30 cellular contexts compared by ENCODE assay signal in genomic region chrX:16459008-16459407, GRCh38.
"Had no signal": no experiment of that assay in that cellular context is flagged by ENCODE, and none has a peak within 500 bp of the region (broad histone marks: within the 10 kb centered on the region; RNA-seq: fewer than 3 reads in every experiment).

No MANE protein-coding gene starts in this region.

- H3K27ac ChIP-seq: neutrophil, ovary, parathyroid adenoma, psoas muscle, right lobe of liver, sigmoid colon, stomach, thoracic aorta, thyroid gland, transverse colon, upper lobe of right lung, uterus had no signal

- DNase-seq: naive thymus-derived CD4-positive, alpha-beta T cell; natural killer cell; nucleus accumbens; ovary; posterior cingulate gyrus; psoas muscle; right cardiac atrium; right lobe of liver; sigmoid colon; small intestine; stimulated activated CD4-positive, alpha-beta T cell treated with anti-CD3 and anti-CD28 coated beads, Interleukin-15, amount 100 ng/mL, for 24 hours; stimulated activated CD4-positive, alpha-beta T cell treated with anti-CD3 and anti-CD28 coated beads, Interleukin-2, amount 100 ng/mL, for 24 hours; stimulated activated CD4-positive, alpha-beta T cell treated with anti-CD3 and anti-CD28 coated beads, Interleukin-2, amount 100 ng/mL, for 48 hours; stimulated activated CD4-positive, alpha-beta T cell treated with anti-CD3 and anti-CD28 coated beads, Interleukin-4, amount 100 ng/mL, for 24 hours; stimulated activated naive B cell treated with anti-CD40 and anti-IgM and Interleukin-4, amounts not matched to agents 10 μg/mL and 1 μg/mL and 100 μg/mL, for 72 hours; stimulated activated naive CD4-positive, alpha-beta T cell treated with Interleukin-2 at 50 U/mL for 16 hours; stomach; thyroid gland; transverse colon; upper lobe of right lung; uterus had no signal

- H3K4me3 Mint-ChIP-seq: naive thymus-derived CD4-positive, alpha-beta T cell; natural killer cell; nephron; neural crest cell; stimulated activated effector memory CD8-positive, alpha-beta T cell treated with anti-CD3 and anti-CD28 coated beads, Interleukin-12 subunit alpha, Interleukin-12 subunit beta, amount 100 ng/mL, for 72 hours; stimulated activated naive B cell treated with anti-CD40 and anti-IgM and Interleukin-4, amounts not matched to agents 10 μg/mL and 1 μg/mL and 100 μg/mL, for 72 hours; stimulated activated naive CD8-positive, alpha-beta T cell treated with anti-CD3 and anti-CD28 coated beads, Interleukin-15, Interleukin-2, amounts not matched to agents 100 ng/mL and 50 ng/mL, for 24 hours; type B pancreatic cell had no signal

- H3K36me3 Mint-ChIP-seq: naive thymus-derived CD4-positive, alpha-beta T cell; natural killer cell; stimulated activated effector memory CD8-positive, alpha-beta T cell treated with anti-CD3 and anti-CD28 coated beads, Interleukin-12 subunit alpha, Interleukin-12 subunit beta, amount 100 ng/mL, for 72 hours; stimulated activated naive B cell treated with anti-CD40 and anti-IgM and Interleukin-4, amounts not matched to agents 10 μg/mL and 1 μg/mL and 100 μg/mL, for 72 hours had no signal

- FAIRE-seq: small intestine had no signal

- H3K79me2 ChIP-seq: parathyroid adenoma had no signal

- H3K27me3 Mint-ChIP-seq: naive thymus-derived CD4-positive, alpha-beta T cell; progenitor cell of endocrine pancreas; stimulated activated naive CD8-positive, alpha-beta T cell treated with anti-CD3 and anti-CD28 coated beads, Interleukin-15, Interleukin-2, amounts not matched to agents 100 ng/mL and 50 ng/mL, for 24 hours; type B pancreatic cell had no signal

- H3K27ac Mint-ChIP-seq: natural killer cell; nephron; progenitor cell of endocrine pancreas; stimulated activated effector memory CD8-positive, alpha-beta T cell treated with anti-CD3 and anti-CD28 coated beads, Interleukin-12 subunit alpha, Interleukin-12 subunit beta, amount 100 ng/mL, for 72 hours; stimulated activated naive B cell treated with anti-CD40 and anti-IgM and Interleukin-4, amounts not matched to agents 10 μg/mL and 1 μg/mL and 100 μg/mL, for 72 hours; stimulated activated naive CD8-positive, alpha-beta T cell treated with anti-CD3 and anti-CD28 coated beads, Interleukin-15, Interleukin-2, amounts not matched to agents 100 ng/mL and 50 ng/mL, for 24 hours; type B pancreatic cell had no signal

- H3K4me3 ChIP-seq: ovary, psoas muscle, right lobe of liver, sigmoid colon, stomach, thoracic aorta, thyroid gland, transverse colon, upper lobe of right lung, uterus had no signal

- H3K9me3 Mint-ChIP-seq: natural killer cell; nephron; neural crest cell; stimulated activated effector memory CD8-positive, alpha-beta T cell treated with anti-CD3 and anti-CD28 coated beads, Interleukin-12 subunit alpha, Interleukin-12 subunit beta, amount 100 ng/mL, for 72 hours; stimulated activated naive B cell treated with anti-CD40 and anti-IgM and Interleukin-4, amounts not matched to agents 10 μg/mL and 1 μg/mL and 100 μg/mL, for 72 hours; stimulated activated naive CD8-positive, alpha-beta T cell treated with anti-CD3 and anti-CD28 coated beads, Interleukin-15, Interleukin-2, amounts not matched to agents 100 ng/mL and 50 ng/mL, for 24 hours; type B pancreatic cell had no signal

- H3K4me1 Mint-ChIP-seq: natural killer cell; neural crest cell; stimulated activated effector memory CD8-positive, alpha-beta T cell treated with anti-CD3 and anti-CD28 coated beads, Interleukin-12 subunit alpha, Interleukin-12 subunit beta, amount 100 ng/mL, for 72 hours; stimulated activated naive B cell treated with anti-CD40 and anti-IgM and Interleukin-4, amounts not matched to agents 10 μg/mL and 1 μg/mL and 100 μg/mL, for 72 hours had no signal

- H3K9me3 ChIP-seq: neutrophil, ovary, psoas muscle, right lobe of liver, sigmoid colon, stomach, thoracic aorta, thyroid gland, transverse colon, upper lobe of right lung, uterus had no signal

- H3K27me3 ChIP-seq: neutrophil, ovary, right lobe of liver, sigmoid colon, thyroid gland, transverse colon, upper lobe of right lung, uterus had no signal

- H2AFZ ChIP-seq: parathyroid adenoma had no signal

- H3K4me1 ChIP-seq: parathyroid adenoma, right lobe of liver, stomach, thyroid gland, transverse colon, upper lobe of right lung, uterus had no signal

- H3K9ac ChIP-seq: parathyroid adenoma had no signal

- H3K36me3 ChIP-seq: neutrophil, ovary, right lobe of liver, sigmoid colon, stomach, thoracic aorta, thyroid gland, transverse colon, upper lobe of right lung, uterus had no signal
